Comparison of ENCODE assay signal across 1 cellular context in genomic region chr3:172666181-172666872, GRCh38.
TF ChIP-seq lines count a peak whose summit lies in the region.

No MANE protein-coding gene starts in this region.

TF ChIP-seq in K562, 482 proteins besides CTCF, POLR2A, EP300 and RAD21 (continued from another document):
- no peak for TF ChIP-seq RREB1 (CRISPR knock-in tag; IDR thresholded peaks at IDR 0.05)
- no peak for TF ChIP-seq KDM2B (CRISPR knock-in tag; IDR thresholded peaks at IDR 0.05)
TF ChIP-seq in K562: peak in this region for 1.
